1 cellular context compared by ENCODE assay signal in the genomic region with DNA sequence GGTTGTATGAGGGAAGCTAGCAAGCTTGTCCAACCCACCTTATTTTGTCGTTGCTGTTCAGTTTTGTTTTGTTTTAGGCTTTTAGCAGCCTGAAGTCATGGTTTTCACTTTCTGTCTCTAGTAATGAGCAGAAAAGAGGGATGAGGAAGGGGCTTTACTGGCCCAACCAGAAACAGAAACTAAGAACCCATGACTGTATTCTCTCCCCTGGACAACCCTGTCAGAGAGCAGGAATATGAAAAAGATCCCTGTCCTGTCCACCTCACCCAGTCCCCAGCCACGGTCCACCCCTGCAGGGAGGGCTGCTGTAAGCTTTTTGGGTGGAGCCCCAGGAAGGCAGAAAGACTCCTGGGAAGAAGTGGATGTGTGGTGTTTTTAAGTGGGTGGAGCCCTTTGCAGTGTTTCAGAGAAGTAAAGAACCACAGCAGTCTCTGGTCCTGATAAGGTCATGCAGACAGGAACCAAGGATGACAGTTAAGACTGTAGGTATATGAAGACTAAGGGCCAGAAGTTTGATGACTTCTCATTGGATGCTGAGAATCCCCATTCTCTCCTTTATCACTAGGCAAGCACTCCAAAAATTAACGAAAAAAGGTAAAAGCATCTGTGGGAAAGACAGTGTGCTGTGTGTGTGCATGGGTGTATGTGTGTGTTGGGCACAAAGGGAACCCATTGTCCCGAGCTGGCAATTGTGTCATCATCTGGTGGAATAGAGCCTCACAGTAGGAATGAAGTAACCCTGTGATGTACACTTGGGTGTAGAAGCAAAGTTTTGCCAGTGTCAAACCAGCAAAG.
TF ChIP-seq lines count a peak whose summit lies in the region.

No MANE protein-coding gene starts in this region.

TF ChIP-seq in GM12878, 131 proteins besides CTCF, POLR2A, EP300 and RAD21:
- TF ChIP-seq NFIC (IDR thresholded peaks at IDR 0.05; ENCODE audit: low read depth, low read length) (peak; percentile 17; the same call in 1 of the 2 replicates), DPF2 (IDR thresholded peaks at IDR 0.05) (0 out of 2 replicates have a peak, but pooled peaks have one; percentile 39), EED (IDR thresholded peaks at IDR 0.05; ENCODE audit: low read depth) (peak; percentile 47; the same call in 1 of the 2 replicates), RUNX3 (IDR thresholded peaks at IDR 0.05; ENCODE audit: low read length) (peak; percentile 26; the same call in 1 of the 2 replicates), ATF7 (IDR thresholded peaks at IDR 0.05; ENCODE audit: low read depth) (peak; percentile 58), RELA (IDR thresholded peaks at IDR 0.05; ENCODE audit: borderline replicate concordance, partially characterized antibody) (peak; percentile 62), MTA2 (IDR thresholded peaks at IDR 0.05; ENCODE audit: low read depth) (peak; percentile 68; the same call in 1 of the 2 replicates), ZNF622 (IDR thresholded peaks at IDR 0.05) (no peak), NFYA (IDR thresholded peaks at IDR 0.05; ENCODE audit: borderline replicate concordance, low read depth, low read length) (no peak), TCF7 (IDR thresholded peaks at IDR 0.05; ENCODE audit: borderline replicate concordance) (no peak), CHD2 (IDR thresholded peaks at IDR 0.05; ENCODE audit: borderline replicate concordance, low read depth, low read length) (peak; percentile 38; the same call in 1 of the 2 replicates), MYB (IDR thresholded peaks at IDR 0.05; ENCODE audit: borderline replicate concordance, low read depth, low read length) (no peak), RCOR1 (conservative IDR thresholded peaks at IDR 0.05; ENCODE audit: low read depth, low read length) (no peak), MXI1 (IDR thresholded peaks at IDR 0.05; ENCODE audit: low read depth, low read length) (no peak), TARDBP (IDR thresholded peaks at IDR 0.05; ENCODE audit: borderline replicate concordance) (no peak), KAT2A (conservative IDR thresholded peaks at IDR 0.05; ENCODE audit: control insufficient read depth, low read depth, low read length) (no peak), ZNF274 (IDR thresholded peaks at IDR 0.05; ENCODE audit: insufficient read depth, insufficient read length) (no peak), IKZF1 (conservative IDR thresholded peaks at IDR 0.05) (peak; percentile 65; the same call in 1 of the 2 replicates), SPI1 (IDR thresholded peaks at IDR 0.05; ENCODE audit: borderline replicate concordance, insufficient read depth, low read depth, low read length) (no peak), IKZF2 (IDR thresholded peaks at IDR 0.05) (peak; percentile 75 to 78; a peak in 3 of 4 replicates)
- TF ChIP-seq, protein P1, sequence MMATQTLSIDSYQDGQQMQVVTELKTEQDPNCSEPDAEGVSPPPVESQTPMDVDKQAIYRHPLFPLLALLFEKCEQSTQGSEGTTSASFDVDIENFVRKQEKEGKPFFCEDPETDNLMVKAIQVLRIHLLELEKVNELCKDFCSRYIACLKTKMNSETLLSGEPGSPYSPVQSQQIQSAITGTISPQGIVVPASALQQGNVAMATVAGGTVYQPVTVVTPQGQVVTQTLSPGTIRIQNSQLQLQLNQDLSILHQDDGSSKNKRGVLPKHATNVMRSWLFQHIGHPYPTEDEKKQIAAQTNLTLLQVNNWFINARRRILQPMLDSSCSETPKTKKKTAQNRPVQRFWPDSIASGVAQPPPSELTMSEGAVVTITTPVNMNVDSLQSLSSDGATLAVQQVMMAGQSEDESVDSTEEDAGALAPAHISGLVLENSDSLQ (IDR thresholded peaks at IDR 0.05) = peak; percentile 32; the same call in 1 of the 2 replicates
- TF ChIP-seq, protein P2, sequence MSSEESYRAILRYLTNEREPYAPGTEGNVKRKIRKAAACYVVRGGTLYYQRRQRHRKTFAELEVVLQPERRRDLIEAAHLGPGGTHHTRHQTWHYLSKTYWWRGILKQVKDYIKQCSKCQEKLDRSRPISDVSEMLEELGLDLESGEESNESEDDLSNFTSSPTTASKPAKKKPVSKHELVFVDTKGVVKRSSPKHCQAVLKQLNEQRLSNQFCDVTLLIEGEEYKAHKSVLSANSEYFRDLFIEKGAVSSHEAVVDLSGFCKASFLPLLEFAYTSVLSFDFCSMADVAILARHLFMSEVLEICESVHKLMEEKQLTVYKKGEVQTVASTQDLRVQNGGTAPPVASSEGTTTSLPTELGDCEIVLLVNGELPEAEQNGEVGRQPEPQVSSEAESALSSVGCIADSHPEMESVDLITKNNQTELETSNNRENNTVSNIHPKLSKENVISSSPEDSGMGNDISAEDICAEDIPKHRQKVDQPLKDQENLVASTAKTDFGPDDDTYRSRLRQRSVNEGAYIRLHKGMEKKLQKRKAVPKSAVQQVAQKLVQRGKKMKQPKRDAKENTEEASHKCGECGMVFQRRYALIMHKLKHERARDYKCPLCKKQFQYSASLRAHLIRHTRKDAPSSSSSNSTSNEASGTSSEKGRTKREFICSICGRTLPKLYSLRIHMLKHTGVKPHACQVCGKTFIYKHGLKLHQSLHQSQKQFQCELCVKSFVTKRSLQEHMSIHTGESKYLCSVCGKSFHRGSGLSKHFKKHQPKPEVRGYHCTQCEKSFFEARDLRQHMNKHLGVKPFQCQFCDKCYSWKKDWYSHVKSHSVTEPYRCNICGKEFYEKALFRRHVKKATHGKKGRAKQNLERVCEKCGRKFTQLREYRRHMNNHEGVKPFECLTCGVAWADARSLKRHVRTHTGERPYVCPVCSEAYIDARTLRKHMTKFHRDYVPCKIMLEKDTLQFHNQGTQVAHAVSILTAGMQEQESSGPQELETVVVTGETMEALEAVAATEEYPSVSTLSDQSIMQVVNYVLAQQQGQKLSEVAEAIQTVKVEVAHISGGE (CRISPR knock-in tag; IDR thresholded peaks at IDR 0.05) = no peak
- TF ChIP-seq, protein P3, sequence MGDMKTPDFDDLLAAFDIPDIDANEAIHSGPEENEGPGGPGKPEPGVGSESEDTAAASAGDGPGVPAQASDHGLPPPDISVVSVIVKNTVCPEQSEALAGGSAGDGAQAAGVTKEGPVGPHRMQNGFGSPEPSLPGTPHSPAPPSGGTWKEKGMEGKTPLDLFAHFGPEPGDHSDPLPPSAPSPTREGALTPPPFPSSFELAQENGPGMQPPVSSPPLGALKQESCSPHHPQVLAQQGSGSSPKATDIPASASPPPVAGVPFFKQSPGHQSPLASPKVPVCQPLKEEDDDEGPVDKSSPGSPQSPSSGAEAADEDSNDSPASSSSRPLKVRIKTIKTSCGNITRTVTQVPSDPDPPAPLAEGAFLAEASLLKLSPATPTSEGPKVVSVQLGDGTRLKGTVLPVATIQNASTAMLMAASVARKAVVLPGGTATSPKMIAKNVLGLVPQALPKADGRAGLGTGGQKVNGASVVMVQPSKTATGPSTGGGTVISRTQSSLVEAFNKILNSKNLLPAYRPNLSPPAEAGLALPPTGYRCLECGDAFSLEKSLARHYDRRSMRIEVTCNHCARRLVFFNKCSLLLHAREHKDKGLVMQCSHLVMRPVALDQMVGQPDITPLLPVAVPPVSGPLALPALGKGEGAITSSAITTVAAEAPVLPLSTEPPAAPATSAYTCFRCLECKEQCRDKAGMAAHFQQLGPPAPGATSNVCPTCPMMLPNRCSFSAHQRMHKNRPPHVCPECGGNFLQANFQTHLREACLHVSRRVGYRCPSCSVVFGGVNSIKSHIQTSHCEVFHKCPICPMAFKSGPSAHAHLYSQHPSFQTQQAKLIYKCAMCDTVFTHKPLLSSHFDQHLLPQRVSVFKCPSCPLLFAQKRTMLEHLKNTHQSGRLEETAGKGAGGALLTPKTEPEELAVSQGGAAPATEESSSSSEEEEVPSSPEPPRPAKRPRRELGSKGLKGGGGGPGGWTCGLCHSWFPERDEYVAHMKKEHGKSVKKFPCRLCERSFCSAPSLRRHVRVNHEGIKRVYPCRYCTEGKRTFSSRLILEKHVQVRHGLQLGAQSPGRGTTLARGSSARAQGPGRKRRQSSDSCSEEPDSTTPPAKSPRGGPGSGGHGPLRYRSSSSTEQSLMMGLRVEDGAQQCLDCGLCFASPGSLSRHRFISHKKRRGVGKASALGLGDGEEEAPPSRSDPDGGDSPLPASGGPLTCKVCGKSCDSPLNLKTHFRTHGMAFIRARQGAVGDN (IDR thresholded peaks at IDR 0.05) = 0 out of 2 replicates have a peak, but pooled peaks have one; percentile 13
- TF ChIP-seq, protein P4, sequence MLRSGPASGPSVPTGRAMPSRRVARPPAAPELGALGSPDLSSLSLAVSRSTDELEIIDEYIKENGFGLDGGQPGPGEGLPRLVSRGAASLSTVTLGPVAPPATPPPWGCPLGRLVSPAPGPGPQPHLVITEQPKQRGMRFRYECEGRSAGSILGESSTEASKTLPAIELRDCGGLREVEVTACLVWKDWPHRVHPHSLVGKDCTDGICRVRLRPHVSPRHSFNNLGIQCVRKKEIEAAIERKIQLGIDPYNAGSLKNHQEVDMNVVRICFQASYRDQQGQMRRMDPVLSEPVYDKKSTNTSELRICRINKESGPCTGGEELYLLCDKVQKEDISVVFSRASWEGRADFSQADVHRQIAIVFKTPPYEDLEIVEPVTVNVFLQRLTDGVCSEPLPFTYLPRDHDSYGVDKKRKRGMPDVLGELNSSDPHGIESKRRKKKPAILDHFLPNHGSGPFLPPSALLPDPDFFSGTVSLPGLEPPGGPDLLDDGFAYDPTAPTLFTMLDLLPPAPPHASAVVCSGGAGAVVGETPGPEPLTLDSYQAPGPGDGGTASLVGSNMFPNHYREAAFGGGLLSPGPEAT (IDR thresholded peaks at IDR 0.05; ENCODE audit: low read depth) = peak; percentile 74; the same call in 1 of the 2 replicates
TF ChIP-seq in GM12878: peak in this region for 13.
